ENCODE assay signal across 28 cellular contexts in the genomic region with DNA sequence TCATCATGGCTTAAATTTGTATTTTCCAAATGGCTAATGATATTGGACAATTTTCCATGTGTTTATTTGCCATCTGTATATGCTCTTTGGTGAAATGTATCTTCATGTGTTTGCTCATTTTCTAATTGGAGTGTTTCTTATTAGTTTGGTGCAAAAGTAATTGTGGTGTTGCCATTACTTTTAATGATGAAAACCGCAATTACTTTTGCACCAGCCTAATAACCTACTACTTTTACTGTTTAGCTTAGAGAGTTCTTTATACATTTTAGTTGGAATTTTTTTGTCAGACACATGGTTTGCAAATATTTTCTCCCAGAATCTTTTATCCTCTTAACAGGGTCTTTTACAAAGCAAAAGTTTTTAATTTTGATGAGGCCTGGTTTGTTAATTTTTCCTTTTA.
"Had no signal": no experiment of that assay in that cellular context is flagged by ENCODE, and none has a peak within 500 bp of the region (broad histone marks: within the 10 kb centered on the region; RNA-seq: fewer than 3 reads in every experiment).

No MANE protein-coding gene starts in this region.

- H3K4me1 ChIP-seq: neural progenitor cell, parathyroid adenoma, psoas muscle, suprapubic skin, testis, tibial artery, transverse colon, upper lobe of right lung, uterus had no signal

- H3K4me3 ChIP-seq: neural progenitor cell, ovary, psoas muscle, skin epidermis, smooth muscle cell, spleen, suprapubic skin, testis, tibial artery, transverse colon, upper lobe of right lung, uterus had no signal

- DNase-seq: natural killer cell; occipital lobe; ovary; posterior cingulate gyrus; psoas muscle; right cardiac atrium; spleen; stimulated activated CD4-positive, alpha-beta T cell treated with anti-CD3 and anti-CD28 coated beads, Interleukin-12 subunit alpha, Interleukin-12 subunit beta, amount 100 ng/mL, for 4 hours; stimulated activated CD4-positive, alpha-beta T cell treated with anti-CD3 and anti-CD28 coated beads, Interleukin-1b, Interleukin-23, amount 100 ng/mL, for 48 hours; stimulated activated CD4-positive, alpha-beta T cell treated with anti-CD3 and anti-CD28 coated beads, Interleukin-4, amount 100 ng/mL, for 1 hour; stimulated activated CD4-positive, alpha-beta T cell treated with anti-CD3 and anti-CD28 coated beads, Interleukin-4, amount 100 ng/mL, for 4 hours; stimulated activated CD8-positive, alpha-beta memory T cell treated with anti-CD3 and anti-CD28 coated beads, Interleukin-4, amount 100 ng/mL, for 48 hours; stimulated activated naive CD4-positive, alpha-beta T cell; stimulated activated naive CD8-positive, alpha-beta T cell treated with anti-CD3 and anti-CD28 coated beads, Interleukin-15, amount 100 ng/mL, for 72 hours; stimulated activated naive CD8-positive, alpha-beta T cell treated with anti-CD3 and anti-CD28 coated beads, Interleukin-15, Interleukin-2, amounts not matched to agents 100 U/mL and 50 U/mL, for 24 hours; substantia nigra; testis; tibial artery; transverse colon; upper lobe of right lung; uterus had no signal

- H3K9ac ChIP-seq: neural progenitor cell, parathyroid adenoma had no signal

- H3K36me3 ChIP-seq: neural progenitor cell, ovary, spleen, suprapubic skin, tibial artery, transverse colon, upper lobe of right lung, uterus had no signal

- H3K27ac ChIP-seq: neural progenitor cell, ovary, parathyroid adenoma, psoas muscle, skin epidermis, spleen, suprapubic skin, testis, tibial artery, transverse colon, upper lobe of right lung, uterus had no signal

- H3K9me3 ChIP-seq: ovary, psoas muscle, suprapubic skin, testis, tibial artery, upper lobe of right lung, uterus had no signal

- H3K27me3 ChIP-seq: neural progenitor cell, ovary, spleen, suprapubic skin, testis, tibial artery, transverse colon, upper lobe of right lung, uterus had no signal

- H3K4me2 ChIP-seq: neural progenitor cell, smooth muscle cell had no signal

- ATAC-seq: natural killer cell; psoas muscle; right cardiac atrium; sciatic nerve; stimulated activated memory B cell treated with anti-CD40 and anti-IgM and Interleukin-4, amounts not matched to agents 10 μg/mL and 1 μg/mL and 100 μg/mL, for 72 hours; stimulated activated naive CD8-positive, alpha-beta T cell treated with anti-CD3 and anti-CD28 coated beads, Interleukin-15, amount 100 ng/mL, for 72 hours; stimulated activated naive CD8-positive, alpha-beta T cell treated with anti-CD3 and anti-CD28 coated beads, Interleukin-15, Interleukin-2, amounts not matched to agents 100 U/mL and 50 U/mL, for 24 hours; upper lobe of right lung had no signal

- H3K79me2 ChIP-seq: parathyroid adenoma had no signal

- H2AFZ ChIP-seq: neural progenitor cell, parathyroid adenoma had no signal
